Comparison of ENCODE assay signal across 32 cellular contexts in genomic region chr10:123245264-123245663, GRCh38.
DNase-seq lines count a peak whose midpoint lies in the region; ATAC-seq, FAIRE-seq and TF ChIP-seq lines count a peak whose summit lies in the region.
"Had no signal": no experiment of that assay in that cellular context is flagged by ENCODE, and none has a peak within 500 bp of the region (broad histone marks: within the 10 kb centered on the region; RNA-seq: fewer than 3 reads in every experiment).

No MANE protein-coding gene starts in this region.

- no peak overlapping the region for H3K27ac Mint-ChIP-seq in neural progenitor cell
- H3K27ac Mint-ChIP-seq in naive thymus-derived CD8-positive, alpha-beta T cell, result no peak overlapping the region
- no peak overlapping the region for H3K27ac Mint-ChIP-seq in T-cell
- H3K27ac Mint-ChIP-seq: activated naive CD4-positive, alpha-beta T cell treated with anti-CD3 and anti-CD28 coated beads for 36 hours; brain; nephron had no signal

- no peak overlapping the region for H3K18ac ChIP-seq in H1 (ENCODE audit: extremely low read depth, low read length)

- H2BK120ac ChIP-seq in H1 (replicated peaks; ENCODE audit: low read depth, low read length), result no peak overlapping the region

- peaks cover 5% of the 10 kb centered on the region for H3K4me1 Mint-ChIP-seq in neural progenitor cell
- H3K4me1 Mint-ChIP-seq in naive thymus-derived CD8-positive, alpha-beta T cell, result peaks cover 13 to 37% (median 31%) of the 10 kb centered on the region in 4 donors
- H3K4me1 Mint-ChIP-seq in T-cell, result peaks cover 32 to 50% (median 35%) of the 10 kb centered on the region in 3 donors
- H3K4me1 Mint-ChIP-seq: nephron had no signal

- no peak overlapping the region for H2BK15ac ChIP-seq in H1 (ENCODE audit: low read length)

- H3K4me3 ChIP-seq in HCT116 (replicated peaks in 1 of 2; ENCODE audit: low read depth in 1 of 2, low read length in 2 of 2), result no peak overlapping the region
- H3K4me3 ChIP-seq in H1 (ENCODE audit: extremely low read depth in 1 of 4, insufficient read depth in 2 of 4, low read depth in 3 of 4, low read length in 4 of 4), result no peak overlapping the region
- no peak overlapping the region for H3K4me3 ChIP-seq in neural progenitor cell
- H3K4me3 ChIP-seq: adrenal gland, dorsolateral prefrontal cortex, HAP-1, lower lobe of right lung, mucosa of descending colon, pancreas, right atrium auricular region, tibial artery had no signal

- peak in 2 of 3 experiments; percentile 42 to 49; a peak in 4 of 6 replicates for TF ChIP-seq CTCF in HCT116 (IDR thresholded peaks at IDR 0.05 in 2 of 3, conservative IDR thresholded peaks at IDR 0.05 in 1 of 3; ENCODE audit: borderline replicate concordance in 1 of 3, insufficient read depth in 1 of 3, low read depth in 2 of 3, low read length in 2 of 3)
- peak in 2 of 3 experiments; percentile 28 to 47; a peak in 2 of 4 replicates for TF ChIP-seq CTCF in H1 (IDR thresholded peaks at IDR 0.05; ENCODE audit: control extremely low read depth in 1 of 3, insufficient read depth in 1 of 3, low read depth in 1 of 3, low read length in 3 of 3)
- TF ChIP-seq CTCF in neural progenitor cell (IDR thresholded peaks at IDR 0.05), result peak; percentile 27

- WGBS in H1 (ENCODE audit: extremely low coverage in 1 of 2, insufficient coverage in 1 of 2, insufficient read length in 1 of 2, insufficient replicate concordance in 2 of 2, low coverage in 1 of 2, low lambda C conversion rate in 2 of 2, missing lambda C conversion rate in 1 of 2), 2 experiments, result 90% methylated on average over 9 of the region's 9 CpGs; no CpG with 5 or more reads in 1 of the 2 experiments

- H2AFZ ChIP-seq in HCT116 (ENCODE audit: low read depth, low read length, poor library complexity, severe bottlenecking), result no peak overlapping the region
- no peak overlapping the region for H2AFZ ChIP-seq in H1 (ENCODE audit: low read length)
- no peak overlapping the region for H2AFZ ChIP-seq in neural progenitor cell (replicated peaks)

- H3K36me3 Mint-ChIP-seq in neural progenitor cell (no peaks in the 10 kb centered on the region), T-cell (no peaks in the 10 kb centered on the region)
- H3K36me3 Mint-ChIP-seq in naive thymus-derived CD8-positive, alpha-beta T cell, result no peaks in the 10 kb centered on the region
- H3K36me3 Mint-ChIP-seq: brain had no signal

- H3K56ac ChIP-seq in H1 (replicated peaks; ENCODE audit: insufficient read length, low read depth, low read length), result no peak overlapping the region

- no peak overlapping the region for H4K5ac ChIP-seq in H1 (ENCODE audit: insufficient read length, low read depth, low read length)

- no peak for TF ChIP-seq RAD21 in HCT116 (IDR thresholded peaks at IDR 0.05; ENCODE audit: low read depth)
- peak; percentile 24 to 39; a peak in 3 of 4 replicates for TF ChIP-seq RAD21 in H1 (IDR thresholded peaks at IDR 0.05 in 1 of 2, conservative IDR thresholded peaks at IDR 0.05 in 1 of 2; ENCODE audit: low read depth in 2 of 2, low read length in 2 of 2)

- H3K23ac ChIP-seq in H1 (ENCODE audit: insufficient read length), result no peak overlapping the region

- H3K9ac ChIP-seq in HCT116 (ENCODE audit: low read length), result no peak overlapping the region
- no peak overlapping the region for H3K9ac ChIP-seq in H1 (replicated peaks in 1 of 4; ENCODE audit: extremely low read depth in 1 of 4, low read depth in 3 of 4, low read length in 3 of 4)
- H3K9ac ChIP-seq in neural progenitor cell, result no peak overlapping the region
- H3K9ac ChIP-seq: SK-N-SH had no signal

- H2BK5ac ChIP-seq in H1 (ENCODE audit: low read depth, low read length), result no peak overlapping the region

- RAD21 ChIA-PET in HCT116 (lab: Charles Lee; ENCODE audit: low non-redundant PET in 1 of 2, low total read pairs in 2 of 2, uncharacterized antibody in 2 of 2, unreplicated experiment in 2 of 2), result no interaction called here

- BruUV-seq in HCT116 (replicated peaks; lab: Mats Ljungman, UMichigan), result no TSS peak

- H3K14ac ChIP-seq in H1 (ENCODE audit: insufficient read length), result no peak overlapping the region

- H3K4me2 ChIP-seq in HCT116 (ENCODE audit: low read length) (no peak overlapping the region), H1 (ENCODE audit: insufficient read depth in 1 of 2, low read depth in 2 of 2, low read length in 2 of 2) (no peak overlapping the region), neural progenitor cell (no peak overlapping the region)
- H3K4me2 ChIP-seq: SK-N-SH had no signal

- no peaks in the 10 kb centered on the region for H3K79me2 ChIP-seq in HCT116 (ENCODE audit: insufficient read depth, low read length)
- no peaks in the 10 kb centered on the region for H3K79me2 ChIP-seq in H1 (ENCODE audit: control insufficient read depth in 1 of 2, insufficient read depth in 2 of 2, low read length in 2 of 2)
- no peaks in the 10 kb centered on the region for H3K79me2 ChIP-seq in neural progenitor cell (ENCODE audit: low read depth)

- ATAC-seq in HCT116, result peak; percentile 68
- ATAC-seq in HG03097 (IDR thresholded peaks at IDR 0.05; ENCODE audit: low FRiP score, unreplicated experiment), result no peak
- ATAC-seq in naive thymus-derived CD8-positive, alpha-beta T cell, result no peak
- no peak for ATAC-seq in T-cell (replicated peaks in 1 of 4)
- ATAC-seq: lower lobe of right lung, mucosa of descending colon, pancreas had no signal

- no peak overlapping the region for H3K4ac ChIP-seq in H1 (replicated peaks; ENCODE audit: insufficient read length, low read depth, low read length)

- H3K79me1 ChIP-seq in H1 (ENCODE audit: low read depth, low read length), result no peaks in the 10 kb centered on the region

- H3K9me3 Mint-ChIP-seq in neural progenitor cell (no peaks in the 10 kb centered on the region), T-cell (no peaks in the 10 kb centered on the region)
- H3K9me3 Mint-ChIP-seq in naive thymus-derived CD8-positive, alpha-beta T cell, result no peaks in the 10 kb centered on the region
- H3K9me3 Mint-ChIP-seq: activated naive CD4-positive, alpha-beta T cell treated with anti-CD3 and anti-CD28 coated beads for 36 hours; brain; CD4-positive, alpha-beta memory T cell; nephron had no signal

- DNase-seq in NCI-H146 (lab: John Stamatoyannopoulos, UW) (peak; percentile 15), NCI-H146 treated with DMSO at 0.1 percent for 48 hours (lab: John Stamatoyannopoulos, UW; ENCODE audit: unreplicated experiment) (no peak), HCT116 (ENCODE audit: low read depth, low spot score) (no peak), H1 (ENCODE audit: low read depth in 1 of 2, low spot score in 2 of 2) (no peak), neural progenitor cell (ENCODE audit: low spot score) (peak; percentile 4), T-cell (no peak)
- no peak for DNase-seq in naive thymus-derived CD8-positive, alpha-beta T cell
- DNase-seq: 8988T; activated CD4-positive, alpha-beta T cell treated with anti-CD3 and anti-CD28 coated beads, Interleukin-2, amount 50 U/mL, for 1 hour; activated naive CD4-positive, alpha-beta T cell treated with anti-CD3 and anti-CD28 coated beads for 36 hours; adrenal gland; CD4-positive, alpha-beta memory T cell; cerebellar nuclear complex; dorsolateral prefrontal cortex; Kasumi-1; kidney glomerular epithelial cell; lower lobe of right lung; mucosa of descending colon; NCI-H187 treated with DMSO at 0.1 percent for 48 hours; NCI-H774; OCI-M1; pancreas; SK-N-SH; stimulated activated CD4-positive, alpha-beta T cell treated with anti-CD3 and anti-CD28 coated beads, Interleukin-2, amount 100 ng/mL, for 24 hours; T-helper 2 cell; tibial artery had no signal

- no peak overlapping the region for H4K8ac ChIP-seq in H1 (ENCODE audit: extremely low read depth, insufficient read depth, low read length)

- no peaks in the 10 kb centered on the region for H3F3A ChIP-seq in neural progenitor cell (ENCODE audit: low read depth)

- no peak for TF ChIP-seq EP300 in H1 (IDR thresholded peaks at IDR 0.05; ENCODE audit: borderline replicate concordance in 1 of 2, low read depth in 2 of 2, low read length in 2 of 2)

- H3K27ac ChIP-seq in HCT116 (ENCODE audit: low read depth, low read length), result no peak overlapping the region
- no peak overlapping the region for H3K27ac ChIP-seq in H1 (ENCODE audit: low read depth, low read length)
- H3K27ac ChIP-seq in neural progenitor cell, result no peak overlapping the region
- H3K27ac ChIP-seq: adrenal gland, dorsolateral prefrontal cortex, HL-60, lower lobe of right lung, pancreas, right atrium auricular region, tibial artery had no signal

- H2BK12ac ChIP-seq in H1 (ENCODE audit: low read depth, low read length), result no peak overlapping the region

- no peak overlapping the region for H2BK20ac ChIP-seq in H1 (ENCODE audit: low read length)

- POLR2A ChIA-PET in HCT116 (lab: Charles Lee), result no interaction called here
- POLR2A ChIA-PET in H1 (lab: Charles Lee; ENCODE audit: partially characterized antibody), result no interaction called here
- POLR2A ChIA-PET in naive thymus-derived CD8-positive, alpha-beta T cell (lab: Charles Lee), result no interaction called here
- POLR2A ChIA-PET in T-cell (lab: Charles Lee), result no interaction called here

- H3K4me3 Mint-ChIP-seq in neural progenitor cell (no peak overlapping the region), T-cell (no peak overlapping the region)
- H3K4me3 Mint-ChIP-seq in naive thymus-derived CD8-positive, alpha-beta T cell, result no peak overlapping the region
- H3K4me3 Mint-ChIP-seq: activated naive CD4-positive, alpha-beta T cell treated with anti-CD3 and anti-CD28 coated beads for 36 hours; brain; CD4-positive, alpha-beta memory T cell; nephron had no signal

- H3K9me3 ChIP-seq in HCT116 (ENCODE audit: control insufficient read depth in 1 of 2, insufficient read depth in 1 of 2, low read depth in 1 of 2, low read length in 2 of 2) (no peaks in the 10 kb centered on the region), H1 (ENCODE audit: insufficient read depth in 2 of 2, low read depth in 1 of 2, low read length in 1 of 2) (no peaks in the 10 kb centered on the region), neural progenitor cell (ENCODE audit: low read depth) (no peaks in the 10 kb centered on the region)
- H3K9me3 ChIP-seq: adrenal gland, HAP-1, lower lobe of right lung, mucosa of descending colon, pancreas, right atrium auricular region, SK-N-SH, tibial artery had no signal

- H2AK5ac ChIP-seq in H1 (ENCODE audit: low read depth, low read length), result no peak overlapping the region

- H3K27me3 ChIP-seq in HCT116 (ENCODE audit: insufficient read depth, low read length) (no peaks in the 10 kb centered on the region), H1 (replicated peaks in 1 of 4; ENCODE audit: control insufficient read depth in 3 of 4, extremely low read depth in 1 of 4, insufficient read depth in 3 of 4, low read length in 3 of 4) (no peaks in the 10 kb centered on the region), neural progenitor cell (peaks cover 33% of the 10 kb centered on the region)
- H3K27me3 ChIP-seq: adrenal gland, dorsolateral prefrontal cortex, pancreas, right atrium auricular region, tibial artery had no signal

- H3K36me3 ChIP-seq in HCT116 (ENCODE audit: control insufficient read depth in 1 of 2, insufficient read depth in 2 of 2, low read length in 2 of 2), result no peaks in the 10 kb centered on the region
- H3K36me3 ChIP-seq in H1 (ENCODE audit: control insufficient read depth in 2 of 4, insufficient read depth in 4 of 4, low read length in 3 of 4), result no peaks in the 10 kb centered on the region
- H3K36me3 ChIP-seq in neural progenitor cell, result no peaks in the 10 kb centered on the region
- H3K36me3 ChIP-seq: adrenal gland, HAP-1, lower lobe of right lung, pancreas, right atrium auricular region, tibial artery had no signal

- H3K4me1 ChIP-seq in HCT116 (ENCODE audit: control insufficient read depth in 1 of 2, insufficient read depth in 2 of 2, low read length in 2 of 2), result no peaks in the 10 kb centered on the region
- no peaks in the 10 kb centered on the region for H3K4me1 ChIP-seq in H1 (replicated peaks in 1 of 4; ENCODE audit: control insufficient read depth in 3 of 4, insufficient read depth in 4 of 4, low read length in 3 of 4)
- peaks cover 1% of the 10 kb centered on the region for H3K4me1 ChIP-seq in neural progenitor cell
- H3K4me1 ChIP-seq: adrenal gland, lower lobe of right lung, pancreas, right atrium auricular region, tibial artery had no signal

- FAIRE-seq in H1 (lab: Jason Lieb, UNC), result no peak
- FAIRE-seq: pancreas had no signal

- H3K9me2 ChIP-seq in HCT116 (ENCODE audit: insufficient read depth), result no peaks in the 10 kb centered on the region
- H3K9me2 ChIP-seq: SK-N-SH had no signal

- intact Hi-C loops in HCT116 (cut with micrococcal nuclease), result no loop called here

- TF ChIP-seq POLR2A in HCT116 (IDR thresholded peaks at IDR 0.05; ENCODE audit: borderline replicate concordance, extremely low read depth, insufficient read depth, insufficient read length) (no peak), H1 (IDR thresholded peaks at IDR 0.05; ENCODE audit: control extremely low read depth in 1 of 2, low read depth in 2 of 2, low read length in 2 of 2) (no peak)

- CTCF ChIA-PET in HCT116 (lab: Charles Lee) (no interaction called here), H1 (lab: Charles Lee; ENCODE audit: partially characterized antibody) (interaction anchor here (0.8 to 1.8 kb wide), 10 partner anchors 12 to 157 kb away, joined by 3 to 9 read pairs (median 3); no protein-coding TSS in a partner anchor), T-cell (lab: Charles Lee) (no interaction called here)

- H4K20me1 ChIP-seq in HCT116 (ENCODE audit: insufficient read depth) (no peaks in the 10 kb centered on the region), H1 (replicated peaks in 1 of 2; ENCODE audit: control insufficient read depth in 1 of 2, insufficient read depth in 2 of 2, low read length in 2 of 2) (no peaks in the 10 kb centered on the region), neural progenitor cell (ENCODE audit: low read depth) (peaks cover 10% of the 10 kb centered on the region)

- H3K23me2 ChIP-seq in H1 (ENCODE audit: low read depth, low read length), result no peaks in the 10 kb centered on the region

- H3K27me3 Mint-ChIP-seq in neural progenitor cell (ENCODE audit: insufficient read depth, low read depth) (no peaks in the 10 kb centered on the region), T-cell (no peaks in the 10 kb centered on the region)
- no peaks in the 10 kb centered on the region for H3K27me3 Mint-ChIP-seq in naive thymus-derived CD8-positive, alpha-beta T cell
- H3K27me3 Mint-ChIP-seq: CD4-positive, alpha-beta memory T cell had no signal

- no peak overlapping the region for H4K91ac ChIP-seq in H1 (replicated peaks; ENCODE audit: insufficient read length, low read length)

Comparison
In these comparisons a context has a peak if more than half of its experiments do, and no peak if none do; other contexts are left out.
1. DNase-seq: peak in NCI-H146 (single experiment) and neural progenitor cell (single experiment); none in NCI-H146 treated with DMSO at 0.1 percent for 48 hours (single experiment), HCT116 (single experiment), H1 (0 of 2), naive thymus-derived CD8-positive, alpha-beta T cell (0 of 10) and T-cell (0 of 34).
2. Peak in every context shown above with its lines, with median percentiles within 50 percentile points of each other: CTCF ChIP-seq.